16 cellular contexts compared by ENCODE assay signal in genomic region chr9:78453450-78453849, GRCh38.
DNase-seq lines count a peak whose midpoint lies in the region; ATAC-seq, FAIRE-seq and TF ChIP-seq lines count a peak whose summit lies in the region.
"Had no signal": no experiment of that assay in that cellular context is flagged by ENCODE, and none has a peak within 500 bp of the region (broad histone marks: within the 10 kb centered on the region; RNA-seq: fewer than 3 reads in every experiment).

No MANE protein-coding gene starts in this region.

- no peak overlapping the region for H3K4me2 ChIP-seq in HepG2 (ENCODE audit: low read depth, low read length)
- no peak overlapping the region for H3K4me2 ChIP-seq in osteoblast (ENCODE audit: insufficient read depth, low read length)

- 27% methylated on average over 7 of the region's 7 CpGs for WGBS in HepG2 (ENCODE audit: low lambda C conversion rate)
- WGBS in small intestine, 3 donors: 23 to 68% (median 45%) methylated on average over 7 of the region's 7 CpGs

- H3K9me3 ChIP-seq in HepG2 (ENCODE audit: low read length): no peaks in the 10 kb centered on the region
- H3K9me3 ChIP-seq in small intestine (ENCODE audit: control insufficient read depth, low read depth): no peaks in the 10 kb centered on the region
- H3K9me3 ChIP-seq in osteoblast (ENCODE audit: low read depth, low read length): no peaks in the 10 kb centered on the region

- in situ Hi-C loops in HepG2 (cut with HindIII; ENCODE audit: extremely low pct_ligation_motif_present, low pct_unique_long_range_greater_than_20kb): no loop called here

- no peaks in the 10 kb centered on the region for H3K36me3 ChIP-seq in HepG2 (replicated peaks in 1 of 2; ENCODE audit: control insufficient read depth in 1 of 2, insufficient read depth in 2 of 2, low read length in 2 of 2)
- H3K36me3 ChIP-seq in small intestine (ENCODE audit: control insufficient read depth in 2 of 2, insufficient read depth in 2 of 2, low read length in 2 of 2): no peaks in the 10 kb centered on the region
- no peaks in the 10 kb centered on the region for H3K36me3 ChIP-seq in osteoblast (ENCODE audit: insufficient read depth, low read length)

- peak; percentile 27 for DNase-seq in COLO668 (lab: John Stamatoyannopoulos, UW; ENCODE audit: unreplicated experiment)
- peak; percentile 7 for DNase-seq in HT-29 (ENCODE audit: low spot score)
- DNase-seq in HepG2 (ENCODE audit: low spot score): no peak
- DNase-seq in small intestine: peak; percentile 25
- no peak for DNase-seq in GM12892 (ENCODE audit: insufficient read length)
- DNase-seq in osteoblast (ENCODE audit: insufficient read length, low spot score, missing footprints): no peak
- DNase-seq: C1 segment of cervical spinal cord; CD4-positive, alpha-beta T cell; DMS153; GF-D8; GM23248; H7; KBM-7 had no signal

- no peak overlapping the region for H3K9ac ChIP-seq in HepG2 (ENCODE audit: insufficient read depth, low read depth, low read length)
- H3K9ac ChIP-seq: GM23248 had no signal

- TF ChIP-seq RAD21 in HepG2 (CRISPR knock-in tag; IDR thresholded peaks at IDR 0.05): no peak

- H3K4me1 ChIP-seq in HepG2 (ENCODE audit: insufficient read depth, low read length): no peaks in the 10 kb centered on the region
- H3K4me1 ChIP-seq in small intestine (ENCODE audit: control insufficient read depth in 2 of 2, insufficient read depth in 1 of 2, low read depth in 1 of 2, low read length in 1 of 2): no peaks in the 10 kb centered on the region
- H3K4me1 ChIP-seq in osteoblast (ENCODE audit: insufficient read depth, low read length): peaks cover 3% of the 10 kb centered on the region

- CTCF ChIA-PET in HepG2 (lab: Yijun Ruan, JAX; ENCODE audit: low intra/inter-chr PET ratio, low total read pairs): no interaction called here

- TF ChIP-seq POLR2A in HepG2 (IDR thresholded peaks at IDR 0.05; ENCODE audit: insufficient read depth in 1 of 2, low read depth in 2 of 2, low read length in 2 of 2): no peak
- TF ChIP-seq POLR2A in GM12892 (IDR thresholded peaks at IDR 0.05; ENCODE audit: low read depth, low read length): no peak

- no peaks in the 10 kb centered on the region for H3K27me3 ChIP-seq in HepG2 (ENCODE audit: control insufficient read depth in 1 of 2, insufficient read depth in 2 of 2, low read length in 2 of 2)
- H3K27me3 ChIP-seq in small intestine (ENCODE audit: control insufficient read depth in 2 of 2, insufficient read depth in 2 of 2, low read length in 2 of 2): no peaks in the 10 kb centered on the region
- H3K27me3 ChIP-seq in osteoblast (ENCODE audit: insufficient read depth, low read length): no peaks in the 10 kb centered on the region

- ATAC-seq in HepG2 (peak; percentile 55; the same call in 2 of the 3 replicates), HG03521 (IDR thresholded peaks at IDR 0.05; ENCODE audit: unreplicated experiment) (no peak)

- H2AFZ ChIP-seq in HepG2 (ENCODE audit: low read length) (no peak overlapping the region), osteoblast (ENCODE audit: low read length) (no peak overlapping the region)
- H2AFZ ChIP-seq: GM23248 had no signal

- TF ChIP-seq EP300 in HepG2 (IDR thresholded peaks at IDR 0.05; ENCODE audit: low read depth in 2 of 2, low read length in 2 of 2) (no peak), HepG2 (CRISPR knock-in tag; IDR thresholded peaks at IDR 0.05; ENCODE audit: borderline replicate concordance) (no peak)

- intact Hi-C loops in HepG2 (cut with micrococcal nuclease; ENCODE audit: unreplicated experiment): no loop called here

- POLR2A ChIA-PET in HepG2 (lab: Yijun Ruan, JAX): no interaction called here

- H4K20me1 ChIP-seq in HepG2 (ENCODE audit: insufficient read depth, low read length): no peaks in the 10 kb centered on the region
- no peaks in the 10 kb centered on the region for H4K20me1 ChIP-seq in osteoblast (ENCODE audit: insufficient read depth, low read length)

- TF ChIP-seq CTCF in HepG2 (CRISPR knock-in tag; IDR thresholded peaks at IDR 0.05) (no peak), osteoblast (IDR thresholded peaks at IDR 0.05; ENCODE audit: extremely low read depth, low read depth, low read length) (no peak)

- FAIRE-seq in HepG2 (lab: Jason Lieb, UNC) (no peak), small intestine (lab: Jason Lieb, UNC) (no peak), GM12892 (lab: Jason Lieb, UNC) (no peak)
- FAIRE-seq: A204.1, GM18507 had no signal

- no peak overlapping the region for H3K27ac ChIP-seq in HepG2 (ENCODE audit: extremely low read length, insufficient read depth, low read length)
- no peak overlapping the region for H3K27ac ChIP-seq in small intestine (ENCODE audit: low read depth in 1 of 2, low read length in 1 of 2)
- H3K27ac ChIP-seq in osteoblast (ENCODE audit: low read depth, low read length): no peak overlapping the region
- H3K27ac ChIP-seq: GM23248 had no signal

- no peaks in the 10 kb centered on the region for H3K79me2 ChIP-seq in HepG2 (ENCODE audit: insufficient read depth, low read length)
- H3K79me2 ChIP-seq in osteoblast (ENCODE audit: insufficient read depth, low read length): no peaks in the 10 kb centered on the region

- BruUV-seq in HepG2 (replicated peaks; lab: Mats Ljungman, UMichigan): no TSS peak

- H3K4me3 ChIP-seq in HepG2 (replicated peaks in 1 of 3; ENCODE audit: insufficient read depth in 1 of 3, low read depth in 2 of 3, low read length in 3 of 3): no peak overlapping the region
- H3K4me3 ChIP-seq in small intestine (ENCODE audit: low read depth in 1 of 2, low read length in 2 of 2): no peak overlapping the region
- no peak overlapping the region for H3K4me3 ChIP-seq in osteoblast (ENCODE audit: insufficient read depth, low read length)
- H3K4me3 ChIP-seq: GM23248 had no signal

TF ChIP-seq in HepG2, 621 proteins besides CTCF, POLR2A, EP300 and RAD21:
- no peak for TF ChIP-seq ZBTB8A (CRISPR knock-in tag; IDR thresholded peaks at IDR 0.05; ENCODE audit: borderline replicate concordance, low read depth)
- TF ChIP-seq HNF4G (IDR thresholded peaks at IDR 0.05; ENCODE audit: borderline replicate concordance, low read depth, low read length): 0 out of 2 replicates have a peak, but pooled peaks have one; percentile 8
- TF ChIP-seq HNF4G (CRISPR knock-in tag; IDR thresholded peaks at IDR 0.05; ENCODE audit: borderline replicate concordance, low read depth): no peak
TF ChIP-seq in HepG2: peak in this region for 1.

Comparison
In these comparisons a context has a peak if more than half of its experiments do, and no peak if none do; other contexts are left out.
1. DNase-seq: peak in COLO668 (single experiment), HT-29 (single experiment) and small intestine (single experiment); none in HepG2 (single experiment), GM12892 (single experiment) and osteoblast (single experiment).